12 cellular contexts compared by ENCODE assay signal in genomic region chrX:10634681-10635161, GRCh38. TPM values are rescaled to one million over a fixed set of nuclear protein-coding genes. Genes with fewer than 3 reads are reported as not detected.
A peak's percentile ranks its signal among the peaks of the same experiment; 100 is the strongest.
DNase-seq lines count a peak whose midpoint lies in the region; ATAC-seq and TF ChIP-seq lines count a peak whose summit lies in the region.
"Had no signal": no experiment of that assay in that cellular context is flagged by ENCODE, and none has a peak within 500 bp of the region (broad histone marks: within the 10 kb centered on the region; RNA-seq: fewer than 3 reads in every experiment).

No MANE protein-coding gene starts in this region.

- H3F3A ChIP-seq in GM23248 (ENCODE audit: insufficient read depth) (peaks cover 28% of the 10 kb centered on the region; the same call in 1 of the 2 replicates), PC-9 (ENCODE audit: insufficient read depth, low read depth) (peaks cover 24% of the 10 kb centered on the region)

- TF ChIP-seq CTCF in PC-9 (conservative IDR thresholded peaks at IDR 0.05): no peak
- TF ChIP-seq CTCF in WTC11 (IDR thresholded peaks at IDR 0.05): no peak

- H3K4me1 ChIP-seq in GM23248 (ENCODE audit: insufficient read depth) (peaks cover 28% of the 10 kb centered on the region), PC-9 (replicated peaks; ENCODE audit: insufficient read depth) (peaks cover 48% of the 10 kb centered on the region), rectal smooth muscle tissue (ENCODE audit: control insufficient read depth, insufficient read depth, low read length) (peaks cover 5% of the 10 kb centered on the region)
- H3K4me1 ChIP-seq: colonic mucosa had no signal

- CTCF ChIA-PET in PC-9 (lab: Charles Lee) (interaction anchor here (1.2 kb wide), 1 partner anchor 445 kb away, joined by 6 read pairs; no protein-coding TSS in a partner anchor), WTC11 (lab: Charles Lee) (no interaction called here)

- H3K27me3 Mint-ChIP-seq in WTC11 (ENCODE audit: low read depth): no peaks in the 10 kb centered on the region; the same call in 1 of the 2 replicates

- peaks cover 22% of the 10 kb centered on the region for H3K4me1 Mint-ChIP-seq in WTC11

- H3K36me3 ChIP-seq in GM23248 (ENCODE audit: low read depth) (no peaks in the 10 kb centered on the region), PC-9 (ENCODE audit: low read depth) (no peaks in the 10 kb centered on the region), rectal smooth muscle tissue (ENCODE audit: control insufficient read depth, insufficient read depth, low read length) (no peaks in the 10 kb centered on the region)
- H3K36me3 ChIP-seq: colonic mucosa, vagina had no signal

- 0% methylated on average over 14 of the region's 14 CpGs for WGBS in GM23248 (ENCODE audit: low coverage in 1 of 2, low lambda C conversion rate in 2 of 2, missing lambda C conversion rate in 2 of 2), 2 experiments

- peak overlapping the region; percentile 90 for H3K27ac ChIP-seq in GM23248
- peak overlapping the region; percentile 84 for H3K27ac ChIP-seq in PC-9
- H3K27ac ChIP-seq in rectal smooth muscle tissue (ENCODE audit: low read depth, low read length): peak overlapping the region; percentile 73
- H3K27ac ChIP-seq: colonic mucosa had no signal

- H2AFZ ChIP-seq in GM23248: no peak overlapping the region
- H2AFZ ChIP-seq in PC-9: no peak overlapping the region

- DNase-seq in GM23248 (peak; percentile 90), PC-9 (peak; percentile 78 to 95), hippocampal formation (lab: John Stamatoyannopoulos, UW) (no peak), WTC11 (ENCODE audit: low spot score) (no peak), HuH-7 (ENCODE audit: low spot score) (no peak), NCI-H2196 (lab: John Stamatoyannopoulos, UW; ENCODE audit: unreplicated experiment) (no peak)
- DNase-seq: colonic mucosa, GDM1, NCI-H1092 treated with DMSO at 0.1 percent for 48 hours had no signal

- ATAC-seq in esophagus mucosa: peak; percentile 83
- ATAC-seq in WTC11: no peak

- H3K9me2 ChIP-seq in GM23248 (ENCODE audit: insufficient read depth) (no peaks in the 10 kb centered on the region), PC-9 (ENCODE audit: insufficient read depth) (no peaks in the 10 kb centered on the region)

- H4K20me1 ChIP-seq in GM23248 (ENCODE audit: insufficient read depth) (no peaks in the 10 kb centered on the region), PC-9 (ENCODE audit: insufficient read depth) (no peaks in the 10 kb centered on the region)

- H3K9me3 Mint-ChIP-seq in WTC11: peaks cover 21% of the 10 kb centered on the region

- peaks cover 10% of the 10 kb centered on the region for H3K36me3 Mint-ChIP-seq in WTC11

- in situ Hi-C loops in GM23248 (cut with MboI): no loop called here

- H3K4me3 Mint-ChIP-seq in WTC11: no peak overlapping the region

- peak overlapping the region; percentile 68 for H3K9ac ChIP-seq in GM23248
- H3K9ac ChIP-seq in rectal smooth muscle tissue (ENCODE audit: low read length): no peak overlapping the region

- H3K79me2 ChIP-seq in GM23248 (ENCODE audit: insufficient read depth) (no peaks in the 10 kb centered on the region), PC-9 (ENCODE audit: low read depth) (no peaks in the 10 kb centered on the region)

- H3K27ac Mint-ChIP-seq in WTC11: no peak overlapping the region

- H3K4me3 ChIP-seq in GM23248: peak overlapping the region; percentile 46
- H3K4me3 ChIP-seq in PC-9: peak overlapping the region; percentile 37; the same call in 1 of the 2 replicates
- no peak overlapping the region for H3K4me3 ChIP-seq in rectal smooth muscle tissue (ENCODE audit: low read length)
- H3K4me3 ChIP-seq: colonic mucosa, vagina had no signal

- intact Hi-C loops in PC-9 (cut with micrococcal nuclease; ENCODE audit: unreplicated experiment): loop anchor here (1.0 to 10.0 kb wide), 5 partner anchors 14 to 650 kb away; partner anchors contain the start of gene MID1

- H3K4me2 ChIP-seq in GM23248 (ENCODE audit: unreplicated experiment) (peak overlapping the region; percentile 77), PC-9 (peak overlapping the region; percentile 67)

- BruUV-seq in PC-9 (replicated peaks; lab: Mats Ljungman, UMichigan): no TSS peak

- POLR2A ChIA-PET in PC-9 (lab: Charles Lee; ENCODE audit: unreplicated experiment): interaction anchor here (0.6 kb wide), 1 partner anchor 14 kb away, joined by 3 read pairs; the partner anchor contains the start of gene MID1
- POLR2A ChIA-PET in WTC11 (lab: Charles Lee): no interaction called here

- H3K27me3 ChIP-seq in GM23248 (replicated peaks; ENCODE audit: insufficient read depth) (no peaks in the 10 kb centered on the region), PC-9 (ENCODE audit: insufficient read depth, low read depth) (no peaks in the 10 kb centered on the region), rectal smooth muscle tissue (ENCODE audit: control insufficient read depth, insufficient read depth, low read length) (no peaks in the 10 kb centered on the region)
- H3K27me3 ChIP-seq: colonic mucosa, vagina had no signal

- H3K9me3 ChIP-seq in GM23248 (ENCODE audit: low read depth) (no peaks in the 10 kb centered on the region), PC-9 (ENCODE audit: insufficient read depth, low read depth) (no peaks in the 10 kb centered on the region)
- H3K9me3 ChIP-seq: colonic mucosa, vagina had no signal

TF ChIP-seq in WTC11, 78 proteins besides CTCF, POLR2A, EP300 and RAD21:
- no peak for TF ChIP-seq NFYB (CRISPR knock-in tag; conservative IDR thresholded peaks at IDR 0.05; ENCODE audit: low read depth)
- TF ChIP-seq HMGA2 (CRISPR knock-in tag; IDR thresholded peaks at IDR 0.05): no peak
- no peak for TF ChIP-seq FOXP1 (CRISPR knock-in tag; IDR thresholded peaks at IDR 0.05; ENCODE audit: borderline replicate concordance)
- TF ChIP-seq KAT7 (CRISPR knock-in tag; IDR thresholded peaks at IDR 0.05; ENCODE audit: borderline replicate concordance): no peak
- no peak for TF ChIP-seq ZMAT4 (CRISPR knock-in tag; IDR thresholded peaks at IDR 0.05)
- no peak for TF ChIP-seq NR2C2 (CRISPR knock-in tag; IDR thresholded peaks at IDR 0.05)
- TF ChIP-seq RELA (CRISPR knock-in tag; IDR thresholded peaks at IDR 0.05; ENCODE audit: borderline replicate concordance): no peak
- no peak for TF ChIP-seq ERG (CRISPR knock-in tag; IDR thresholded peaks at IDR 0.05)

RNA-seq across cellular contexts. Expression of gene MID1, which starts 14.3 kb away (rescaled TPM):
- 5.1 and 5.6 TPM in 2 replicates for total RNA-seq in GM23248 (2014; rRNA removed; shearing (Covaris generic))
- 5.9 and 6.5 TPM in 2 replicates for polyA plus RNA-seq in GM23248 (2016; fragmentation: Nextera tagmentation; extraction: Ambion mirVana)
- 57.0 and 79.5 TPM in 2 replicates for total RNA-seq in PC-9 (2021)
- total RNA-seq in esophagus mucosa: 18.3 TPM
- 40.1 to 52.2 TPM (median 45.4 TPM) in 3 replicates for total RNA-seq in WTC11 (2021)

Comparison
In these comparisons a context has a peak if more than half of its experiments do, and no peak if none do; other contexts are left out.
1. DNase-seq: peak in GM23248 (single experiment) and PC-9 (2 of 2); none in hippocampal formation (0 of 2), WTC11 (single experiment), HuH-7 (single experiment) and NCI-H2196 (single experiment).
2. Peak in every context shown above with its lines, with median percentiles within 50 percentile points of each other: H3K27ac ChIP-seq.